Comparison of ENCODE assay signal across 14 cellular contexts in the genomic region with DNA sequence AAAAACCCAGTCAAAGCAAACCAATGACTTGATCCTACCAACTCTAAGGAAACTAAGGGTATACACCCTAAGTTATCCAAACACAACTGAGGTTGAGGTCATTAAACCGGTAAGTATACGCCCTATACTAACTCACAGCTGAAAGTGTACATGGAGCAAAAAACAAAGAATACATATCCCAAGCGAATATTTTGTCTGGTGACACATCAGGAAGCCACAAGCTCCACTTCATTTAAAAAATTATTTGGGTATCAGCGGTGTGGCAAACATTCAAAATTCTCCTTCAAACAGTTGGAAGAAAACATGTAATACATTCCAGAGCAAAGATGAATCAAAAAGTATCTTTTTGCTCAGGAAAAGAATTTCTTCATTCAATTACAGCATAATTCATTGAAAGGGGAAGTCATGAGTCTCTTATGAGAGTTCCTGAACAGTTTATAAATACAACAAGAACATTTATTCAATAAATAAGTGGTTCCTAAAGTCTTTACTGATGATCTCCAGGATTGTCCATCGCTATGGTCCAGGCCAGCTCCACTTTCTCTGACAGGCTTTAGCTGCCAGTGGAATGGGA. TPM values are rescaled to one million over a fixed set of nuclear protein-coding genes. Genes with fewer than 3 reads are reported as not detected.
DNase-seq lines count a peak whose midpoint lies in the region; ATAC-seq, FAIRE-seq and TF ChIP-seq lines count a peak whose summit lies in the region.
"Had no signal": no experiment of that assay in that cellular context is flagged by ENCODE, and none has a peak within 500 bp of the region (broad histone marks: within the 10 kb centered on the region; RNA-seq: fewer than 3 reads in every experiment).

No MANE protein-coding gene starts in this region.

- ATAC-seq in naive thymus-derived CD4-positive, alpha-beta T cell, result no peak
- ATAC-seq in left ventricle myocardium superior, result no peak
- ATAC-seq in GM21447 (IDR thresholded peaks at IDR 0.05; ENCODE audit: unreplicated experiment), result no peak

- H3K4me1 Mint-ChIP-seq in CD14-positive monocyte, result peaks cover 73% of the 10 kb centered on the region
- H3K4me1 Mint-ChIP-seq in activated T-helper 1 cell treated with anti-CD3 and anti-CD28 coated beads, Interleukin-12 subunit alpha, Interleukin-12 subunit beta, Interleukin-2, Interleukin-4 antibody, amounts not matched to agents 30 ng/mL and 10 ng/mL and 1 ng/mL, durations not matched to agents 14 hours and 24 hours and 36 hours (ENCODE audit: low read depth), result peaks cover 13% of the 10 kb centered on the region
- H3K4me1 Mint-ChIP-seq in naive thymus-derived CD4-positive, alpha-beta T cell, result peaks cover 7 to 48% (median 37%) of the 10 kb centered on the region in 7 donors

- H3K4me3 Mint-ChIP-seq in CD14-positive monocyte, result peak overlapping the region; percentile 56 to 84
- peak overlapping the region; percentile 51 for H3K4me3 Mint-ChIP-seq in activated T-helper 1 cell treated with anti-CD3 and anti-CD28 coated beads, Interleukin-12 subunit alpha, Interleukin-12 subunit beta, Interleukin-2, Interleukin-4 antibody, amounts not matched to agents 30 ng/mL and 10 ng/mL and 1 ng/mL, durations not matched to agents 14 hours and 24 hours and 36 hours
- peak overlapping the region in 8 of 10 donors; percentile 7 to 69 (median 54) for H3K4me3 Mint-ChIP-seq in naive thymus-derived CD4-positive, alpha-beta T cell

- no peaks in the 10 kb centered on the region for H3K9me3 Mint-ChIP-seq in CD14-positive monocyte
- H3K9me3 Mint-ChIP-seq in activated T-helper 1 cell treated with anti-CD3 and anti-CD28 coated beads, Interleukin-12 subunit alpha, Interleukin-12 subunit beta, Interleukin-2, Interleukin-4 antibody, amounts not matched to agents 30 ng/mL and 10 ng/mL and 1 ng/mL, durations not matched to agents 14 hours and 24 hours and 36 hours, result peaks cover 10% of the 10 kb centered on the region
- no peaks in the 10 kb centered on the region for H3K9me3 Mint-ChIP-seq in naive thymus-derived CD4-positive, alpha-beta T cell

- FAIRE-seq in GM12892 (lab: Jason Lieb, UNC), result peak; percentile 67

- no peak for TF ChIP-seq CTCF in CD14-positive monocyte (IDR thresholded peaks at IDR 0.05)

- intact Hi-C loops in CD14-positive monocyte (cut with micrococcal nuclease) (loop anchor here in 1 of 2 donors (2.0 kb wide), 1 partner anchor 15 kb away; no protein-coding TSS in a partner anchor), left ventricle myocardium superior (cut with micrococcal nuclease) (no loop called here)
- intact Hi-C loops in activated T-helper 1 cell treated with anti-CD3 and anti-CD28 coated beads, Interleukin-12 subunit alpha, Interleukin-12 subunit beta, Interleukin-2, Interleukin-4 antibody, amounts not matched to agents 30 ng/mL and 10 ng/mL and 1 ng/mL, durations not matched to agents 14 hours and 24 hours and 36 hours (cut with micrococcal nuclease), result no loop called here
- intact Hi-C loops in naive thymus-derived CD4-positive, alpha-beta T cell (cut with micrococcal nuclease), result loop anchor here (5.0 kb wide), 2 partner anchors 227 to 277 kb away; no protein-coding TSS in a partner anchor

- no peaks in the 10 kb centered on the region for H3K27me3 ChIP-seq in naive thymus-derived CD4-positive, alpha-beta T cell (ENCODE audit: control insufficient read depth in 2 of 2, insufficient read depth in 2 of 2, low read length in 2 of 2)
- H3K27me3 ChIP-seq: brain microvascular endothelial cell had no signal

- peaks cover 0 to 17% (median 6%) of the 10 kb centered on the region in 3 experiments for H3K36me3 ChIP-seq in naive thymus-derived CD4-positive, alpha-beta T cell (ENCODE audit: control insufficient read depth in 2 of 3, insufficient read depth in 3 of 3, low read length in 3 of 3)
- H3K36me3 ChIP-seq: brain microvascular endothelial cell had no signal

- H3K27ac ChIP-seq in naive thymus-derived CD4-positive, alpha-beta T cell (ENCODE audit: low read depth, low read length), result peak overlapping the region; percentile 57
- H3K27ac ChIP-seq: brain microvascular endothelial cell, epithelial cell of prostate, RWPE1 had no signal

- POLR2A ChIA-PET in naive thymus-derived CD4-positive, alpha-beta T cell (lab: Charles Lee), result interaction anchor here (0.6 to 1.8 kb wide), 15 partner anchors 10 to 116 kb away, joined by 3 to 8 read pairs (median 4); a partner anchor contains a TSS

- H3K9me3 ChIP-seq in naive thymus-derived CD4-positive, alpha-beta T cell (ENCODE audit: control insufficient read depth in 2 of 3, low read length in 3 of 3), result no peaks in the 10 kb centered on the region

- H3K36me3 Mint-ChIP-seq in CD14-positive monocyte, result peaks cover 12 to 27% of the 10 kb centered on the region in 2 donors
- peaks cover 63% of the 10 kb centered on the region for H3K36me3 Mint-ChIP-seq in activated T-helper 1 cell treated with anti-CD3 and anti-CD28 coated beads, Interleukin-12 subunit alpha, Interleukin-12 subunit beta, Interleukin-2, Interleukin-4 antibody, amounts not matched to agents 30 ng/mL and 10 ng/mL and 1 ng/mL, durations not matched to agents 14 hours and 24 hours and 36 hours (ENCODE audit: low read depth)
- peaks cover 0 to 43% (median 7%) of the 10 kb centered on the region in 5 donors for H3K36me3 Mint-ChIP-seq in naive thymus-derived CD4-positive, alpha-beta T cell

- peak overlapping the region; percentile 16 for H3K4me3 ChIP-seq in naive thymus-derived CD4-positive, alpha-beta T cell (ENCODE audit: low read length)

- H3K27ac Mint-ChIP-seq in CD14-positive monocyte, result no peak overlapping the region
- peak overlapping the region; percentile 83 for H3K27ac Mint-ChIP-seq in activated T-helper 1 cell treated with anti-CD3 and anti-CD28 coated beads, Interleukin-12 subunit alpha, Interleukin-12 subunit beta, Interleukin-2, Interleukin-4 antibody, amounts not matched to agents 30 ng/mL and 10 ng/mL and 1 ng/mL, durations not matched to agents 14 hours and 24 hours and 36 hours
- peak overlapping the region in 1 of 9 donors; percentile 91 for H3K27ac Mint-ChIP-seq in naive thymus-derived CD4-positive, alpha-beta T cell
- H3K27ac Mint-ChIP-seq: stimulated activated naive CD8-positive, alpha-beta T cell treated with anti-CD3 and anti-CD28 coated beads, Interleukin-15, Interleukin-2, amounts not matched to agents 100 ng/mL and 50 ng/mL, for 24 hours had no signal

- DNase-seq in CD14-positive monocyte (ENCODE audit: low spot score) (no peak), GM12892 (ENCODE audit: insufficient read length) (no peak), NCI-H1694 treated with DMSO at 0.1 percent for 48 hours (lab: John Stamatoyannopoulos, UW) (no peak), left ventricle myocardium superior (no peak)
- no peak for DNase-seq in activated T-helper 1 cell treated with anti-CD3 and anti-CD28 coated beads, Interleukin-12 subunit alpha, Interleukin-12 subunit beta, Interleukin-2, Interleukin-4 antibody, amounts not matched to agents 30 ng/mL and 10 ng/mL and 1 ng/mL, durations not matched to agents 14 hours and 24 hours and 36 hours (ENCODE audit: low spot score)
- DNase-seq in naive thymus-derived CD4-positive, alpha-beta T cell, result no peak
- no peak for DNase-seq in activated CD4-positive, CD25-positive, alpha-beta regulatory T cell treated with anti-CD3 and anti-CD28 coated beads, Interleukin-2, amount 50 U/mL, for 72 hours
- DNase-seq: brain microvascular endothelial cell; stimulated activated CD4-positive, alpha-beta T cell treated with anti-CD3 and anti-CD28 coated beads, Interleukin-2, amount 100 ng/mL, for 48 hours had no signal

- H3K4me1 ChIP-seq in naive thymus-derived CD4-positive, alpha-beta T cell (ENCODE audit: control insufficient read depth in 2 of 2, insufficient read depth in 2 of 2, low read length in 2 of 2), result peaks cover 59 to 65% of the 10 kb centered on the region in 2 donors

- H3K27me3 Mint-ChIP-seq in CD14-positive monocyte (ENCODE audit: low read depth in 3 of 3), result no peaks in the 10 kb centered on the region
- H3K27me3 Mint-ChIP-seq in activated T-helper 1 cell treated with anti-CD3 and anti-CD28 coated beads, Interleukin-12 subunit alpha, Interleukin-12 subunit beta, Interleukin-2, Interleukin-4 antibody, amounts not matched to agents 30 ng/mL and 10 ng/mL and 1 ng/mL, durations not matched to agents 14 hours and 24 hours and 36 hours (ENCODE audit: insufficient read depth), result no peaks in the 10 kb centered on the region
- no peaks in the 10 kb centered on the region for H3K27me3 Mint-ChIP-seq in naive thymus-derived CD4-positive, alpha-beta T cell
- H3K27me3 Mint-ChIP-seq: stimulated activated naive CD8-positive, alpha-beta T cell treated with anti-CD3 and anti-CD28 coated beads, Interleukin-15, Interleukin-2, amounts not matched to agents 100 ng/mL and 50 ng/mL, for 24 hours had no signal

- no peak for TF ChIP-seq POLR2A in GM12892 (IDR thresholded peaks at IDR 0.05; ENCODE audit: low read depth, low read length)

- CTCF ChIA-PET in naive thymus-derived CD4-positive, alpha-beta T cell (lab: Charles Lee), result interaction anchor here (0.6 to 2.4 kb wide), 4 partner anchors 12 to 116 kb away, joined by 3 to 10 read pairs (median 6); no protein-coding TSS in a partner anchor

RNA-seq across cellular contexts. Expression of a gene that starts 4.5 kb away (rescaled TPM):
- 100 to 1,000 TPM; 748 to 968 TPM for polyA plus RNA-seq in CD14-positive monocyte
- 1.3 TPM for polyA plus RNA-seq in GM12892 (2012; ENCODE audit: missing spikeins)
- total RNA-seq in activated T-helper 1 cell treated with anti-CD3 and anti-CD28 coated beads, Interleukin-12 subunit alpha, Interleukin-12 subunit beta, Interleukin-2, Interleukin-4 antibody, amounts not matched to agents 30 ng/mL and 10 ng/mL and 1 ng/mL, durations not matched to agents 14 hours and 24 hours and 36 hours, result 264 and 271 TPM in 2 replicates
- 100 to 1,000 TPM in 3 of 5 experiments, 10 to 100 TPM in 2; 64.3 to 120 (median 118) TPM for total RNA-seq in naive thymus-derived CD4-positive, alpha-beta T cell
- 100 to 1,000 TPM in 1 of 2 donors, 10 to 100 TPM in 1; 94.1 to 195 TPM for polyA plus RNA-seq in naive thymus-derived CD4-positive, alpha-beta T cell
- total RNA-seq in left ventricle myocardium superior, result 4.5 TPM

RNA-seq across cellular contexts. Expression of a gene that starts 22.8 kb away (rescaled TPM):
- polyA plus RNA-seq in CD14-positive monocyte, result 1 to 10 TPM; 4.2 to 8.5 TPM
- polyA plus RNA-seq in GM12892 (2012; ENCODE audit: missing spikeins), result 2.1 TPM
- 63.5 and 69.3 TPM in 2 replicates for total RNA-seq in activated T-helper 1 cell treated with anti-CD3 and anti-CD28 coated beads, Interleukin-12 subunit alpha, Interleukin-12 subunit beta, Interleukin-2, Interleukin-4 antibody, amounts not matched to agents 30 ng/mL and 10 ng/mL and 1 ng/mL, durations not matched to agents 14 hours and 24 hours and 36 hours
- 10 to 100 TPM; 13.3 to 17.4 (median 17.0) TPM for total RNA-seq in naive thymus-derived CD4-positive, alpha-beta T cell
- polyA plus RNA-seq in naive thymus-derived CD4-positive, alpha-beta T cell, result 1 to 10 TPM; 3.6 to 4.6 TPM
- 2.6 TPM for total RNA-seq in left ventricle myocardium superior

RNA-seq across cellular contexts. Expression of a gene that starts 34.7 kb away (rescaled TPM):
- polyA plus RNA-seq in CD14-positive monocyte, result 10 to 100 TPM in 1 of 2 donors, 1 to 10 TPM in 1; 8.0 to 18.6 TPM
- polyA plus RNA-seq in GM12892 (2012; ENCODE audit: missing spikeins), result not detected
- total RNA-seq in activated T-helper 1 cell treated with anti-CD3 and anti-CD28 coated beads, Interleukin-12 subunit alpha, Interleukin-12 subunit beta, Interleukin-2, Interleukin-4 antibody, amounts not matched to agents 30 ng/mL and 10 ng/mL and 1 ng/mL, durations not matched to agents 14 hours and 24 hours and 36 hours, result 13.2 and 15.9 TPM in 2 replicates
- total RNA-seq in naive thymus-derived CD4-positive, alpha-beta T cell, result 1 to 10 TPM in 4 of 5 experiments, under 1 TPM in 1; 0.69 to 5.9 (median 1.6) TPM
- 1 to 10 TPM; 1.2 to 1.5 TPM for polyA plus RNA-seq in naive thymus-derived CD4-positive, alpha-beta T cell
- 11.8 TPM for total RNA-seq in left ventricle myocardium superior

RNA-seq across cellular contexts. Expression of a gene that starts 52.9 kb away (rescaled TPM):
- polyA plus RNA-seq in CD14-positive monocyte, result not detected
- not detected for polyA plus RNA-seq in GM12892 (2012; ENCODE audit: missing spikeins)
- not detected in 2 replicates for total RNA-seq in activated T-helper 1 cell treated with anti-CD3 and anti-CD28 coated beads, Interleukin-12 subunit alpha, Interleukin-12 subunit beta, Interleukin-2, Interleukin-4 antibody, amounts not matched to agents 30 ng/mL and 10 ng/mL and 1 ng/mL, durations not matched to agents 14 hours and 24 hours and 36 hours
- total RNA-seq in naive thymus-derived CD4-positive, alpha-beta T cell, result not detected
- not detected for polyA plus RNA-seq in naive thymus-derived CD4-positive, alpha-beta T cell
- 19.6 TPM for total RNA-seq in left ventricle myocardium superior
- total RNA-seq: mesenteric fat pad had no signal

Comparison
In these comparisons a context has a peak if more than half of its experiments do, and no peak if none do; other contexts are left out.
1. RNA of a gene that starts 4.5 kb away (total RNA-seq): 264 to 271 TPM in activated T-helper 1 cell treated with anti-CD3 and anti-CD28 coated beads, Interleukin-12 subunit alpha, Interleukin-12 subunit beta, Interleukin-2, Interleukin-4 antibody, amounts not matched to agents 30 ng/mL and 10 ng/mL and 1 ng/mL, durations not matched to agents 14 hours and 24 hours and 36 hours and 64.3 to 120 TPM in naive thymus-derived CD4-positive, alpha-beta T cell; 4.5 TPM in left ventricle myocardium superior (single experiment); every median in the first group is over 10 times any median in the second.
2. intact Hi-C loops: an anchor here in naive thymus-derived CD4-positive, alpha-beta T cell (5.0 kb wide); none called in activated T-helper 1 cell treated with anti-CD3 and anti-CD28 coated beads, Interleukin-12 subunit alpha, Interleukin-12 subunit beta, Interleukin-2, Interleukin-4 antibody, amounts not matched to agents 30 ng/mL and 10 ng/mL and 1 ng/mL, durations not matched to agents 14 hours and 24 hours and 36 hours and left ventricle myocardium superior.
3. Peak in every context shown above with its lines, with median percentiles within 50 percentile points of each other: H3K4me3 Mint-ChIP-seq.